Comparison of ENCODE assay signal across 8 cellular contexts in genomic region chr12:116861331-116861730, GRCh38. TPM values are rescaled to one million over a fixed set of nuclear protein-coding genes. Genes with fewer than 3 reads are reported as not detected.
DNase-seq lines count a peak whose midpoint lies in the region; ATAC-seq and TF ChIP-seq lines count a peak whose summit lies in the region.
"Had no signal": no experiment of that assay in that cellular context is flagged by ENCODE, and none has a peak within 500 bp of the region (broad histone marks: within the 10 kb centered on the region; RNA-seq: fewer than 3 reads in every experiment).

No MANE protein-coding gene starts in this region.

- no peaks in the 10 kb centered on the region for H3K9me3 Mint-ChIP-seq in activated CD8-positive, alpha-beta T cell treated with anti-CD3 and anti-CD28 coated beads, Interleukin-2, amount 10 ng/mL, durations not matched to agents 7 days and 5 days (ENCODE audit: insufficient read depth)
- H3K9me3 Mint-ChIP-seq: neural crest cell had no signal

- DNase-seq in HS-5 (ENCODE audit: low read depth) (peak; percentile 39), left cardiac atrium (peak; percentile 57), transverse colon (peak; percentile 21), NCI-H1092 (lab: John Stamatoyannopoulos, UW) (no peak)
- peak; percentile 77 for DNase-seq in activated CD8-positive, alpha-beta T cell treated with anti-CD3 and anti-CD28 coated beads, Interleukin-2, amount 10 ng/mL, durations not matched to agents 7 days and 5 days

- TF ChIP-seq CTCF in transverse colon (IDR thresholded peaks at IDR 0.05): no peak

- TF ChIP-seq POLR2A in transverse colon (IDR thresholded peaks at IDR 0.05): no peak

- no peak overlapping the region for H3K27ac ChIP-seq in transverse colon

- H3K4me3 ChIP-seq in GM08714 (ENCODE audit: low read length): peak overlapping the region; percentile 45; the same call in 1 of the 2 replicates
- H3K4me3 ChIP-seq in transverse colon: no peak overlapping the region

- H3K27me3 ChIP-seq in transverse colon: peaks cover 13% of the 10 kb centered on the region

- peaks cover 11% of the 10 kb centered on the region for H3K27me3 Mint-ChIP-seq in activated CD8-positive, alpha-beta T cell treated with anti-CD3 and anti-CD28 coated beads, Interleukin-2, amount 10 ng/mL, durations not matched to agents 7 days and 5 days (ENCODE audit: low read depth)

- no peaks in the 10 kb centered on the region for H3K9me3 ChIP-seq in transverse colon

- H3K27ac Mint-ChIP-seq in activated CD8-positive, alpha-beta T cell treated with anti-CD3 and anti-CD28 coated beads, Interleukin-2, amount 10 ng/mL, durations not matched to agents 7 days and 5 days: no peak overlapping the region

- POLR2A ChIA-PET in activated CD8-positive, alpha-beta T cell treated with anti-CD3 and anti-CD28 coated beads, Interleukin-2, amount 10 ng/mL, durations not matched to agents 7 days and 5 days (lab: Charles Lee): interaction anchor here (0.8 kb wide), 1 partner anchor 272 kb away, joined by 3 read pairs; no protein-coding TSS in a partner anchor

- CTCF ChIA-PET in activated CD8-positive, alpha-beta T cell treated with anti-CD3 and anti-CD28 coated beads, Interleukin-2, amount 10 ng/mL, durations not matched to agents 7 days and 5 days (lab: Charles Lee): interaction anchor here (0.8 kb wide), 1 partner anchor 21 kb away, joined by 3 read pairs; no protein-coding TSS in a partner anchor

- 40 to 46% methylated on average over 1 to 12 of the region's 12 CpGs for WGBS in transverse colon (ENCODE audit: low coverage in 1 of 2), 2 donors

- H3K36me3 ChIP-seq in transverse colon: no peaks in the 10 kb centered on the region

- intact Hi-C loops in left cardiac atrium (cut with DNase I) (no loop called here), transverse colon (cut with DNase I; ENCODE audit: low total_unique reads) (no loop called here)

- H3K4me1 Mint-ChIP-seq in activated CD8-positive, alpha-beta T cell treated with anti-CD3 and anti-CD28 coated beads, Interleukin-2, amount 10 ng/mL, durations not matched to agents 7 days and 5 days (ENCODE audit: low read depth): peaks cover 14% of the 10 kb centered on the region

- peak; percentile 79 for ATAC-seq in GM21447 (IDR thresholded peaks at IDR 0.05; ENCODE audit: unreplicated experiment)
- ATAC-seq in activated CD8-positive, alpha-beta T cell treated with anti-CD3 and anti-CD28 coated beads, Interleukin-2, amount 10 ng/mL, durations not matched to agents 7 days and 5 days: peak; percentile 92
- peak; percentile 44 to 84 for ATAC-seq in left cardiac atrium

- H3K4me1 ChIP-seq in transverse colon: peaks cover 0 to 18% (median 6%) of the 10 kb centered on the region in 4 donors

- H3K36me3 Mint-ChIP-seq in activated CD8-positive, alpha-beta T cell treated with anti-CD3 and anti-CD28 coated beads, Interleukin-2, amount 10 ng/mL, durations not matched to agents 7 days and 5 days (ENCODE audit: low read depth): no peaks in the 10 kb centered on the region

- in situ Hi-C loops in transverse colon (cut with MboI; ENCODE audit: low pct_ligation_motif_present in 1 of 4, low pct_unique_long_range_greater_than_20kb in 1 of 4, low sequenced_read_pairs in 3 of 4): no loop called here

- no peak overlapping the region for H3K4me3 Mint-ChIP-seq in activated CD8-positive, alpha-beta T cell treated with anti-CD3 and anti-CD28 coated beads, Interleukin-2, amount 10 ng/mL, durations not matched to agents 7 days and 5 days
- H3K4me3 Mint-ChIP-seq: neural crest cell had no signal

- no peak for TF ChIP-seq EP300 in transverse colon (IDR thresholded peaks at IDR 0.05; ENCODE audit: low read depth)

RNA-seq across cellular contexts. Expression of gene HRK, which starts 19.9 kb away (rescaled TPM):
- total RNA-seq in activated CD8-positive, alpha-beta T cell treated with anti-CD3 and anti-CD28 coated beads, Interleukin-2, amount 10 ng/mL, durations not matched to agents 7 days and 5 days: not detected
- total RNA-seq in left cardiac atrium (under 1 TPM; 0.05 to 0.09 TPM), transverse colon (under 1 TPM in 1 of 4 donors, not detected in 3; 0.48 TPM)

RNA-seq across cellular contexts. Expression of gene FBXW8, which starts 49.4 kb away (rescaled TPM):
- total RNA-seq in activated CD8-positive, alpha-beta T cell treated with anti-CD3 and anti-CD28 coated beads, Interleukin-2, amount 10 ng/mL, durations not matched to agents 7 days and 5 days: 10 to 100 TPM; 12.4 to 12.9 TPM
- total RNA-seq in left cardiac atrium: 1 to 10 TPM; 6.5 to 8.9 TPM
- total RNA-seq in transverse colon: 10 to 100 TPM in 2 of 4 donors, 1 to 10 TPM in 2; 7.8 to 29.9 (median 10.3) TPM
